Comparison of ENCODE assay signal across 28 cellular contexts in genomic region chr4:188826393-188826792, GRCh38.
"Had no signal": no experiment of that assay in that cellular context is flagged by ENCODE, and none has a peak within 500 bp of the region (broad histone marks: within the 10 kb centered on the region; RNA-seq: fewer than 3 reads in every experiment).

No MANE protein-coding gene starts in this region.

- H3K4me3 Mint-ChIP-seq: stimulated activated effector memory CD8-positive, alpha-beta T cell treated with anti-CD3 and anti-CD28 coated beads, Interleukin-12 subunit alpha, Interleukin-12 subunit beta, amount 100 ng/mL, for 72 hours; stimulated activated memory B cell treated with anti-CD40 and anti-IgM and Interleukin-4, amounts not matched to agents 10 μg/mL and 1 μg/mL and 100 μg/mL, for 72 hours; stimulated activated naive B cell treated with anti-CD40 and anti-IgM and Interleukin-4, amounts not matched to agents 10 μg/mL and 1 μg/mL and 100 μg/mL, for 72 hours; stimulated activated naive CD8-positive, alpha-beta T cell treated with anti-CD3 and anti-CD28 coated beads, Interleukin-15, amount 100 ng/mL, for 72 hours; stimulated activated naive CD8-positive, alpha-beta T cell treated with anti-CD3 and anti-CD28 coated beads, Interleukin-15, Interleukin-2, amounts not matched to agents 100 ng/mL and 50 ng/mL, for 24 hours; type B pancreatic cell had no signal

- H3K4me3 ChIP-seq: stomach, suprapubic skin, testis, thoracic aorta, thyroid gland, tibial artery, tibial nerve, transverse colon, upper lobe of left lung, upper lobe of right lung, uterus, vagina had no signal

- H3K27ac Mint-ChIP-seq: stimulated activated effector memory CD8-positive, alpha-beta T cell treated with anti-CD3 and anti-CD28 coated beads, Interleukin-12 subunit alpha, Interleukin-12 subunit beta, amount 100 ng/mL, for 72 hours; stimulated activated memory B cell treated with anti-CD40 and anti-IgM and Interleukin-4, amounts not matched to agents 10 μg/mL and 1 μg/mL and 100 μg/mL, for 72 hours; stimulated activated naive B cell treated with anti-CD40 and anti-IgM and Interleukin-4, amounts not matched to agents 10 μg/mL and 1 μg/mL and 100 μg/mL, for 72 hours; stimulated activated naive CD8-positive, alpha-beta T cell treated with anti-CD3 and anti-CD28 coated beads, Interleukin-15, amount 100 ng/mL, for 72 hours; stimulated activated naive CD8-positive, alpha-beta T cell treated with anti-CD3 and anti-CD28 coated beads, Interleukin-15, Interleukin-2, amounts not matched to agents 100 ng/mL and 50 ng/mL, for 24 hours; type B pancreatic cell had no signal

- H3K27me3 ChIP-seq: stomach, suprapubic skin, testis, thyroid gland, tibial artery, tibial nerve, transverse colon, upper lobe of left lung, upper lobe of right lung, uterus, vagina had no signal

- H3K9me3 ChIP-seq: stomach, suprapubic skin, testis, thoracic aorta, thyroid gland, tibial artery, tibial nerve, transverse colon, upper lobe of left lung, upper lobe of right lung, uterus, vagina had no signal

- ATAC-seq: stimulated activated effector memory CD8-positive, alpha-beta T cell treated with anti-CD3 and anti-CD28 coated beads, Interleukin-12 subunit alpha, Interleukin-12 subunit beta, amount 100 ng/mL, for 72 hours; stimulated activated memory B cell treated with anti-CD40 and anti-IgM and Interleukin-4, amounts not matched to agents 10 μg/mL and 1 μg/mL and 100 μg/mL, for 72 hours; stimulated activated naive B cell treated with anti-CD40 and anti-IgM and Interleukin-4, amounts not matched to agents 10 μg/mL and 1 μg/mL and 100 μg/mL, for 72 hours; stimulated activated naive CD8-positive, alpha-beta T cell treated with anti-CD3 and anti-CD28 coated beads, Interleukin-15, amount 100 ng/mL, for 72 hours; stimulated activated naive CD8-positive, alpha-beta T cell treated with anti-CD3 and anti-CD28 coated beads, Interleukin-15, Interleukin-2, amounts not matched to agents 100 U/mL and 50 U/mL, for 24 hours; upper lobe of right lung had no signal

- H3K27me3 Mint-ChIP-seq: stimulated activated memory B cell treated with anti-CD40 and anti-IgM and Interleukin-4, amounts not matched to agents 10 μg/mL and 1 μg/mL and 100 μg/mL, for 72 hours; stimulated activated naive B cell treated with anti-CD40 and anti-IgM and Interleukin-4, amounts not matched to agents 10 μg/mL and 1 μg/mL and 100 μg/mL, for 72 hours; stimulated activated naive CD8-positive, alpha-beta T cell treated with anti-CD3 and anti-CD28 coated beads, Interleukin-15, amount 100 ng/mL, for 72 hours; stimulated activated naive CD8-positive, alpha-beta T cell treated with anti-CD3 and anti-CD28 coated beads, Interleukin-15, Interleukin-2, amounts not matched to agents 100 ng/mL and 50 ng/mL, for 24 hours; type B pancreatic cell had no signal

- H3K4me1 ChIP-seq: suprapubic skin, testis, thyroid gland, tibial artery, tibial nerve, transverse colon, upper lobe of right lung, uterus, vagina had no signal

- H3K36me3 Mint-ChIP-seq: stimulated activated effector memory CD8-positive, alpha-beta T cell treated with anti-CD3 and anti-CD28 coated beads, Interleukin-12 subunit alpha, Interleukin-12 subunit beta, amount 100 ng/mL, for 72 hours; stimulated activated memory B cell treated with anti-CD40 and anti-IgM and Interleukin-4, amounts not matched to agents 10 μg/mL and 1 μg/mL and 100 μg/mL, for 72 hours; stimulated activated naive B cell treated with anti-CD40 and anti-IgM and Interleukin-4, amounts not matched to agents 10 μg/mL and 1 μg/mL and 100 μg/mL, for 72 hours; type B pancreatic cell had no signal

- H3K4me1 Mint-ChIP-seq: stimulated activated effector memory CD8-positive, alpha-beta T cell treated with anti-CD3 and anti-CD28 coated beads, Interleukin-12 subunit alpha, Interleukin-12 subunit beta, amount 100 ng/mL, for 72 hours; stimulated activated memory B cell treated with anti-CD40 and anti-IgM and Interleukin-4, amounts not matched to agents 10 μg/mL and 1 μg/mL and 100 μg/mL, for 72 hours; stimulated activated naive B cell treated with anti-CD40 and anti-IgM and Interleukin-4, amounts not matched to agents 10 μg/mL and 1 μg/mL and 100 μg/mL, for 72 hours; stimulated activated naive CD8-positive, alpha-beta T cell treated with anti-CD3 and anti-CD28 coated beads, Interleukin-15, amount 100 ng/mL, for 72 hours had no signal

- DNase-seq: stimulated activated CD4-positive, alpha-beta T cell treated with anti-CD3 and anti-CD28 coated beads, Interleukin-2, amount 100 ng/mL, for 48 hours; stimulated activated CD4-positive, alpha-beta T cell treated with anti-CD3 and anti-CD28 coated beads, Interleukin-4, amount 100 ng/mL, for 1 hour; stimulated activated CD4-positive, alpha-beta T cell treated with anti-CD3 and anti-CD28 coated beads, Interleukin-4, amount 100 ng/mL, for 24 hours; stimulated activated CD4-positive, alpha-beta T cell treated with anti-CD3 and anti-CD28 coated beads, Interleukin-4, amount 100 ng/mL, for 4 hours; stimulated activated CD8-positive, alpha-beta memory T cell treated with anti-CD3 and anti-CD28 coated beads, Interleukin-4, amount 100 ng/mL, for 48 hours; stimulated activated naive B cell treated with anti-CD40 and anti-IgM and Interleukin-4, amounts not matched to agents 10 μg/mL and 1 μg/mL and 100 μg/mL, for 72 hours; stimulated activated naive CD4-positive, alpha-beta T cell; stimulated activated naive CD4-positive, alpha-beta T cell treated with Interleukin-2 at 50 U/mL for 16 hours; stimulated activated naive CD8-positive, alpha-beta T cell treated with anti-CD3 and anti-CD28 coated beads, Interleukin-15, amount 100 ng/mL, for 72 hours; stimulated activated naive CD8-positive, alpha-beta T cell treated with anti-CD3 and anti-CD28 coated beads, Interleukin-15, Interleukin-2, amounts not matched to agents 100 U/mL and 50 U/mL, for 24 hours; stomach; substantia nigra; testis; thyroid gland; tibial artery; transverse colon; trophoblast cell; upper lobe of left lung; upper lobe of right lung; uterus had no signal

- H3K36me3 ChIP-seq: stomach, suprapubic skin, thoracic aorta, thyroid gland, tibial artery, tibial nerve, transverse colon, upper lobe of left lung, upper lobe of right lung, uterus, vagina had no signal

- H3K27ac ChIP-seq: suprapubic skin, testis, thoracic aorta, thyroid gland, tibial artery, tibial nerve, transverse colon, upper lobe of left lung, upper lobe of right lung, uterus, vagina had no signal

- H3K9me3 Mint-ChIP-seq: stimulated activated memory B cell treated with anti-CD40 and anti-IgM and Interleukin-4, amounts not matched to agents 10 μg/mL and 1 μg/mL and 100 μg/mL, for 72 hours; stimulated activated naive B cell treated with anti-CD40 and anti-IgM and Interleukin-4, amounts not matched to agents 10 μg/mL and 1 μg/mL and 100 μg/mL, for 72 hours; type B pancreatic cell had no signal
